ENCODE assay signal across 9 cellular contexts in the genomic region with DNA sequence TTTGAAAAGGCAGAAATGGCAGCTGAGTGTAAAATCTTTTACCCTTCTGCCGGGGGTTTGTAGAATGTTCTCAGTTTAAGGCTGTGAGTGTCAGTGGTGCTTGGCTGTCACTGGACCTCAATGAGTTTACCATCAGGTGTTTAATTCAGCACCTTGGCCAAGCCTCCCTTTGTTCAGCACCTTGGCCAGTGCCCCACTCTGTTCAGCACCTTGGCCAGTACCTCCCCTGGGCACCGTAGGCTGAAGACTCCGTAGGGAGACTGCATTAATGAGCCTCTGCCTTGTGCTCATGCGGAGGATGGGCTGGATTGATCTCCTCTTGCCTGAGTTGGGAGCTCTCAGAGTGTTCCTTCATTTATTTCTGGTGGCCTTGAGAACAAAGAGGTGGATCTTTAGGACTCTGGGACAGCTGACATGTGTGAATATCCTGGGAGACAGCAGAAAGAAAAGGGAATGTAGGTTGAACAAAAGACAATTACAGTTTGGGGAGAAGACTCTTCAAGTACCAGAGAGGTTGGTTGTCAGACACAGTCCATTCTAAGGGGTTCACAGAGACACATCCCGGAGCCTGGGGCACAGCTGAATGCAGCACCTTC. TPM values are rescaled to one million over a fixed set of nuclear protein-coding genes. Genes with fewer than 3 reads are reported as not detected.
DNase-seq lines count a peak whose midpoint lies in the region; TF ChIP-seq lines count a peak whose summit lies in the region.
"Had no signal": no experiment of that assay in that cellular context is flagged by ENCODE, and none has a peak within 500 bp of the region (broad histone marks: within the 10 kb centered on the region; RNA-seq: fewer than 3 reads in every experiment).

No MANE protein-coding gene starts in this region.

- H3K27me3 Mint-ChIP-seq in endothelial cell (ENCODE audit: unreplicated experiment) (peaks cover 1% of the 10 kb centered on the region), osteocyte (ENCODE audit: unreplicated experiment) (peaks cover 4% of the 10 kb centered on the region)

- WGBS in esophagus squamous epithelium, 2 donors, result 59 to 65% methylated on average over 3 of the region's 5 CpGs

- intact Hi-C loops in esophagus squamous epithelium (cut with DNase I), result no loop called here

- H3K4me1 Mint-ChIP-seq in endothelial cell (ENCODE audit: unreplicated experiment), result no peaks in the 10 kb centered on the region
- H3K4me1 Mint-ChIP-seq in osteocyte (ENCODE audit: unreplicated experiment), result no peaks in the 10 kb centered on the region

- no peaks in the 10 kb centered on the region for H3K27me3 ChIP-seq in esophagus squamous epithelium

- peak; percentile 8 for DNase-seq in Ammon's horn (ENCODE audit: low spot score)
- DNase-seq in HT1080 (ENCODE audit: low read depth), result peak; percentile 24
- peak; percentile 73 for DNase-seq in activated CD4-positive, alpha-beta T cell treated with anti-CD3 and anti-CD28 coated beads for 48 hours
- peak; percentile 76 for DNase-seq in endothelial cell (ENCODE audit: low spot score)
- peak; percentile 85 for DNase-seq in osteocyte (ENCODE audit: extremely low spot score, unreplicated experiment)
- no peak for DNase-seq in SKM-1 (lab: John Stamatoyannopoulos, UW; ENCODE audit: unreplicated experiment)
- no peak for DNase-seq in esophagus squamous epithelium (lab: John Stamatoyannopoulos, UW)
- DNase-seq in NCI-H524 (lab: John Stamatoyannopoulos, UW), result no peak

- no peak overlapping the region for H3K27ac Mint-ChIP-seq in endothelial cell (ENCODE audit: unreplicated experiment)
- no peak overlapping the region for H3K27ac Mint-ChIP-seq in osteocyte (ENCODE audit: unreplicated experiment)
- H3K27ac Mint-ChIP-seq: stimulated activated naive CD8-positive, alpha-beta T cell treated with anti-CD3 and anti-CD28 coated beads, Interleukin-15, Interleukin-2, amounts not matched to agents 100 ng/mL and 50 ng/mL, for 24 hours had no signal

- H3K4me3 Mint-ChIP-seq in endothelial cell (ENCODE audit: unreplicated experiment) (no peak overlapping the region), osteocyte (ENCODE audit: unreplicated experiment) (no peak overlapping the region)
- H3K4me3 Mint-ChIP-seq: stimulated activated naive CD8-positive, alpha-beta T cell treated with anti-CD3 and anti-CD28 coated beads, Interleukin-15, Interleukin-2, amounts not matched to agents 100 ng/mL and 50 ng/mL, for 24 hours had no signal

- H3K4me3 ChIP-seq in esophagus squamous epithelium, result no peak overlapping the region

- TF ChIP-seq CTCF in endothelial cell (IDR thresholded peaks at IDR 0.05; ENCODE audit: unreplicated experiment), result no peak
- no peak for TF ChIP-seq CTCF in osteocyte (IDR thresholded peaks at IDR 0.05)
- TF ChIP-seq CTCF in esophagus squamous epithelium (IDR thresholded peaks at IDR 0.05), result no peak

- H3K27ac ChIP-seq in esophagus squamous epithelium, result no peak overlapping the region

- H3K4me1 ChIP-seq in esophagus squamous epithelium, result no peaks in the 10 kb centered on the region

- H3K9me3 Mint-ChIP-seq in endothelial cell (ENCODE audit: unreplicated experiment), result no peaks in the 10 kb centered on the region
- peaks cover 4% of the 10 kb centered on the region for H3K9me3 Mint-ChIP-seq in osteocyte (ENCODE audit: unreplicated experiment)

- H3K9me3 ChIP-seq in esophagus squamous epithelium, result no peaks in the 10 kb centered on the region

- TF ChIP-seq POLR2A in esophagus squamous epithelium (IDR thresholded peaks at IDR 0.05), result no peak

- no peaks in the 10 kb centered on the region for H3K36me3 Mint-ChIP-seq in endothelial cell (ENCODE audit: low read depth, unreplicated experiment)
- no peaks in the 10 kb centered on the region for H3K36me3 Mint-ChIP-seq in osteocyte (ENCODE audit: unreplicated experiment)

- no peaks in the 10 kb centered on the region for H3K36me3 ChIP-seq in esophagus squamous epithelium

RNA-seq across cellular contexts. Expression of a gene that starts 1.6 kb away (rescaled TPM):
- not detected in 2 replicates for total RNA-seq in HT1080 (2014; rRNA removed; shearing (Covaris generic))
- polyA plus RNA-seq in HT1080 (2015; cell fraction: cytosol; rRNA removed), result not detected in 2 replicates
- not detected in 2 replicates for polyA plus RNA-seq in HT1080 (2015; cell fraction: nucleus; rRNA removed)
- total RNA-seq in endothelial cell (ENCODE audit: unreplicated experiment) (not detected), osteocyte (not detected in 2 replicates), esophagus squamous epithelium (not detected)

RNA-seq across cellular contexts. Expression of a gene that starts 32.6 kb away (rescaled TPM):
- total RNA-seq in HT1080 (2014; rRNA removed; shearing (Covaris generic)), result 7.2 and 7.9 TPM in 2 replicates
- 4.4 and 5.9 TPM in 2 replicates for polyA plus RNA-seq in HT1080 (2015; cell fraction: cytosol; rRNA removed)
- polyA plus RNA-seq in HT1080 (2015; cell fraction: nucleus; rRNA removed), result 10.9 and 18.5 TPM in 2 replicates
- 2.7 TPM for total RNA-seq in endothelial cell (ENCODE audit: unreplicated experiment)
- 0.70 TPM in 1 of 2 replicates, not detected in the other for total RNA-seq in osteocyte
- total RNA-seq in esophagus squamous epithelium, result 1 to 10 TPM in 2 of 4 donors, not detected in 2; 2.3 to 4.2 TPM

RNA-seq across cellular contexts. Expression of a gene that starts 42.0 kb away (rescaled TPM):
- 8.1 and 9.4 TPM in 2 replicates for total RNA-seq in HT1080 (2014; rRNA removed; shearing (Covaris generic))
- 9.3 and 11.1 TPM in 2 replicates for polyA plus RNA-seq in HT1080 (2015; cell fraction: cytosol; rRNA removed)
- 14.3 and 17.1 TPM in 2 replicates for polyA plus RNA-seq in HT1080 (2015; cell fraction: nucleus; rRNA removed)
- total RNA-seq in endothelial cell (ENCODE audit: unreplicated experiment) (9.9 TPM), osteocyte (9.4 and 10.0 TPM in 2 replicates), esophagus squamous epithelium (1 to 10 TPM; 4.0 to 7.6 (median 4.6) TPM)

Comparison
In these comparisons a context has a peak if more than half of its experiments do, and no peak if none do; other contexts are left out.
1. DNase-seq: peak in Ammon's horn (single experiment), HT1080 (single experiment), activated CD4-positive, alpha-beta T cell treated with anti-CD3 and anti-CD28 coated beads for 48 hours (single experiment), endothelial cell (single experiment) and osteocyte (single experiment); none in SKM-1 (single experiment), esophagus squamous epithelium (single experiment) and NCI-H524 (0 of 2).